Comparison of ENCODE assay signal across 1 cellular context in the genomic region with DNA sequence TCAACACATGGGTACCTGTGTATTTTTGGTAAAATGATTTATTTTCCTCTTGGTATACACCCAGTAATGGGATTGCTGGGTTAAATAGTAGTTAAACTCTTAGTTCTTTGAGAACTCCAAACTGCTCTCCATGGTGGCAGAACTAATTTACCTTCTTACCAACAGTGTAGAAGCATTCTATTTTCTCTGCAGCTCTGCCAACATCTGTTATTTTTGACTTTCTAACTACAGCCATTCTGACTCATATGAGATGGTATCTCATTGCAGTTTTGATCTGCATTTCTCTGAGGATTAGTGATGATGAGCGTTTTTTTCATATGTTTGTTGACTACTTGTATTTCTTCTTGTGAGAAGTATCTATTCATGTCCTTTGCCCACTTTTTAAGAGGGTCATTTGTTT.
TF ChIP-seq lines count a peak whose summit lies in the region.

No MANE protein-coding gene starts in this region.

TF ChIP-seq in SK-N-SH, 30 proteins besides CTCF, POLR2A, EP300 and RAD21 (continued from another document):
- TF ChIP-seq PBX3 (IDR thresholded peaks at IDR 0.05) = peak; percentile 48; the same call in 1 of the 2 replicates
- no peak for TF ChIP-seq RFX5 (IDR thresholded peaks at IDR 0.05; ENCODE audit: low read length)
- no peak for TF ChIP-seq TEAD4 (IDR thresholded peaks at IDR 0.05; ENCODE audit: borderline replicate concordance, insufficient read depth)
- no peak for TF ChIP-seq NRF1 (IDR thresholded peaks at IDR 0.05; ENCODE audit: low read depth, low read length)
- peak; percentile 50 for TF ChIP-seq JUND (IDR thresholded peaks at IDR 0.05)
- TF ChIP-seq SIN3A (IDR thresholded peaks at IDR 0.05; ENCODE audit: borderline replicate concordance, low read depth, low read length) = no peak
- no peak for TF ChIP-seq GABPA (IDR thresholded peaks at IDR 0.05; ENCODE audit: low read depth)
- no peak for TF ChIP-seq FOXJ3 (CRISPR knock-in tag; IDR thresholded peaks at IDR 0.05)
- TF ChIP-seq POLR2AphosphoS5 (IDR thresholded peaks at IDR 0.05; ENCODE audit: low read depth, low read length) = no peak
- no peak for TF ChIP-seq USF1 (IDR thresholded peaks at IDR 0.05; ENCODE audit: borderline replicate concordance, low read depth)
- no peak for TF ChIP-seq RXRA (IDR thresholded peaks at IDR 0.05; ENCODE audit: borderline replicate concordance, low read depth)
- no peak for TF ChIP-seq TAF1 (IDR thresholded peaks at IDR 0.05; ENCODE audit: borderline replicate concordance, low read depth, low read length)
- TF ChIP-seq EZH2phosphoT487 (IDR thresholded peaks at IDR 0.05; ENCODE audit: borderline replicate concordance, low read depth) = no peak
- TF ChIP-seq YY1 (IDR thresholded peaks at IDR 0.05; ENCODE audit: low read depth) = no peak
- no peak for TF ChIP-seq SMC3 (IDR thresholded peaks at IDR 0.05; ENCODE audit: low read depth, low read length)
- TF ChIP-seq FOSL2 (IDR thresholded peaks at IDR 0.05; ENCODE audit: borderline replicate concordance, low read depth) = peak; percentile 66; the same call in 1 of the 2 replicates
- no peak for TF ChIP-seq MXI1 (IDR thresholded peaks at IDR 0.05; ENCODE audit: low read depth, low read length)
- no peak for TF ChIP-seq RCOR1 (IDR thresholded peaks at IDR 0.05; ENCODE audit: low read length)
- TF ChIP-seq, protein P1, sequence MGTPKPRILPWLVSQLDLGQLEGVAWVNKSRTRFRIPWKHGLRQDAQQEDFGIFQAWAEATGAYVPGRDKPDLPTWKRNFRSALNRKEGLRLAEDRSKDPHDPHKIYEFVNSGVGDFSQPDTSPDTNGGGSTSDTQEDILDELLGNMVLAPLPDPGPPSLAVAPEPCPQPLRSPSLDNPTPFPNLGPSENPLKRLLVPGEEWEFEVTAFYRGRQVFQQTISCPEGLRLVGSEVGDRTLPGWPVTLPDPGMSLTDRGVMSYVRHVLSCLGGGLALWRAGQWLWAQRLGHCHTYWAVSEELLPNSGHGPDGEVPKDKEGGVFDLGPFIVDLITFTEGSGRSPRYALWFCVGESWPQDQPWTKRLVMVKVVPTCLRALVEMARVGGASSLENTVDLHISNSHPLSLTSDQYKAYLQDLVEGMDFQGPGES (IDR thresholded peaks at IDR 0.05; ENCODE audit: low read depth, low read length) = no peak
- no peak for TF ChIP-seq GATA2 (CRISPR knock-in tag; IDR thresholded peaks at IDR 0.05)
- TF ChIP-seq ZBTB33 (IDR thresholded peaks at IDR 0.05; ENCODE audit: borderline replicate concordance, low read depth) = no peak
- TF ChIP-seq TCF12 (IDR thresholded peaks at IDR 0.05) = peak; percentile 65
- no peak for TF ChIP-seq CHD2 (IDR thresholded peaks at IDR 0.05; ENCODE audit: low read length, partially characterized antibody)
- no peak for TF ChIP-seq NFIC (IDR thresholded peaks at IDR 0.05; ENCODE audit: borderline replicate concordance)
